20 cellular contexts compared by ENCODE assay signal in the genomic region with DNA sequence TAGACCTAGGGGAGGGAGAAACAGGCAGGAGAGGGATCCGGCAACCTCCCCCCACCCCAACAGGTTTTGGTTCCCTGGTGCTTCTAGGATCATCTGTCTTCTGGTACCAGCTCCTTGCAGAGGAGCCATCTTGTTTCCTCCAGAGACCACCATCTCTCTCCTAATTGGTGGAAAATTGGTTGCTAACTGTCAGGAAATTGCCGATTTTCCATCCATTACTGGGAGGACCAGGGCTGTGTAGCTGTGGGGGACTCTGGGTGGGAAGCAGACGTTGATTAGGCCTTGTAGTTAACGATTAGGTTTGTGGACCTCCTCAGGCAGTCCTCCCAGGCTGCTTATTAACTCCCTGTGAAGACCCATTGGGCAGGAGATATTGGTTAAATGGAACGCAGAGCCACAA.
DNase-seq lines count a peak whose midpoint lies in the region; ATAC-seq, FAIRE-seq and TF ChIP-seq lines count a peak whose summit lies in the region.
"Had no signal": no experiment of that assay in that cellular context is flagged by ENCODE, and none has a peak within 500 bp of the region (broad histone marks: within the 10 kb centered on the region; RNA-seq: fewer than 3 reads in every experiment).

No MANE protein-coding gene starts in this region.

- peak overlapping the region; percentile 9 to 27 for H3K27ac ChIP-seq in kidney (ENCODE audit: low read depth in 2 of 2, low read length in 2 of 2)
- no peak overlapping the region for H3K27ac ChIP-seq in neural cell (ENCODE audit: low read length)
- no peak overlapping the region for H3K27ac ChIP-seq in thyroid gland
- H3K27ac ChIP-seq: BLaER1, C4-2B had no signal

- TF ChIP-seq POLR2A in thyroid gland (IDR thresholded peaks at IDR 0.05): no peak

- H3K9me2 ChIP-seq in neural cell (ENCODE audit: insufficient read depth, low read length): no peaks in the 10 kb centered on the region

- no peaks in the 10 kb centered on the region for H3K36me3 ChIP-seq in kidney (ENCODE audit: control insufficient read depth in 1 of 2, insufficient read depth in 2 of 2, low read length in 2 of 2)
- no peaks in the 10 kb centered on the region for H3K36me3 ChIP-seq in neural cell (ENCODE audit: insufficient read depth, low read length)
- no peaks in the 10 kb centered on the region for H3K36me3 ChIP-seq in thyroid gland
- H3K36me3 ChIP-seq: BLaER1 had no signal

- no peak overlapping the region for H2AFZ ChIP-seq in neural cell (ENCODE audit: low read depth, low read length)
- H2AFZ ChIP-seq: GM23338 had no signal

- 77 to 81% methylated on average over 5 of the region's 5 CpGs for WGBS in thyroid gland, 2 donors

- TF ChIP-seq RAD21 in neural cell (conservative IDR thresholded peaks at IDR 0.05): no peak

- H3K4me2 ChIP-seq in neural cell (ENCODE audit: low read length): no peak overlapping the region
- H3K4me2 ChIP-seq: BLaER1, GM23338 had no signal

- H3K27me3 ChIP-seq in neural cell (ENCODE audit: insufficient read depth, low read depth, low read length): no peaks in the 10 kb centered on the region
- H3K27me3 ChIP-seq in thyroid gland: no peaks in the 10 kb centered on the region
- H3K27me3 ChIP-seq: BLaER1 had no signal

- FAIRE-seq in kidney (lab: Jason Lieb, UNC): no peak
- FAIRE-seq: GM12891, GM18507 had no signal

- H4K20me1 ChIP-seq in neural cell (ENCODE audit: insufficient read depth): no peaks in the 10 kb centered on the region
- H4K20me1 ChIP-seq: BLaER1 had no signal

- TF ChIP-seq EP300 in neural cell (conservative IDR thresholded peaks at IDR 0.05; ENCODE audit: poor library complexity, severe bottlenecking): no peak

- no peaks in the 10 kb centered on the region for H3F3A ChIP-seq in neural cell (ENCODE audit: insufficient read depth, low read length, poor library complexity, severe bottlenecking)

- H3K4me1 ChIP-seq in kidney (ENCODE audit: control insufficient read depth in 1 of 2, insufficient read depth in 1 of 2, low read depth in 1 of 2, low read length in 2 of 2) (peaks cover 35 to 62% of the 10 kb centered on the region in 2 donors), thyroid gland (peaks cover 4% of the 10 kb centered on the region in 2 donors)

- no peak overlapping the region for H3K4me3 ChIP-seq in kidney (ENCODE audit: low read length in 2 of 2)
- H3K4me3 ChIP-seq in neural cell (ENCODE audit: low read length): no peak overlapping the region
- H3K4me3 ChIP-seq in thyroid gland (replicated peaks in 1 of 3): no peak overlapping the region
- H3K4me3 ChIP-seq: BLaER1, GM23338 had no signal

- no peak for TF ChIP-seq CTCF in kidney (IDR thresholded peaks at IDR 0.05; ENCODE audit: borderline replicate concordance, extremely low read depth, insufficient read depth)
- TF ChIP-seq CTCF in neural cell (IDR thresholded peaks at IDR 0.05; ENCODE audit: poor library complexity, severe bottlenecking): no peak
- no peak for TF ChIP-seq CTCF in thyroid gland (IDR thresholded peaks at IDR 0.05)

- DNase-seq in NCI-H69 (lab: John Stamatoyannopoulos, UW) (peak; percentile 4), kidney (no peak), RKO (ENCODE audit: low spot score) (no peak), thyroid gland (no peak)
- DNase-seq: Caco-2; CD4-positive, CD25-positive, alpha-beta regulatory T cell; CD8-positive, alpha-beta T cell; DMS 273 treated with DMSO at 0.1 percent for 48 hours; DMS79; EL; GDM1; H9 had no signal

- intact Hi-C loops in kidney (cut with DNase I) (no loop called here), thyroid gland (cut with DNase I) (no loop called here)

- ATAC-seq in HG03159 (IDR thresholded peaks at IDR 0.05; ENCODE audit: unreplicated experiment): no peak
- ATAC-seq: CD8-positive, alpha-beta T cell; GM23338; HCT116 had no signal

- no peaks in the 10 kb centered on the region for H3K79me2 ChIP-seq in neural cell (replicated peaks; ENCODE audit: insufficient read depth, low read length)

- H3K9me3 ChIP-seq in kidney (ENCODE audit: control insufficient read depth in 1 of 2, low read length in 2 of 2) (no peaks in the 10 kb centered on the region), neural cell (ENCODE audit: low read length) (no peaks in the 10 kb centered on the region), thyroid gland (no peaks in the 10 kb centered on the region)
- H3K9me3 ChIP-seq: BLaER1, Caco-2 had no signal

- H3K9ac ChIP-seq in kidney (ENCODE audit: low read length in 2 of 2) (no peak overlapping the region), neural cell (ENCODE audit: low read length) (no peak overlapping the region)
- H3K9ac ChIP-seq: BLaER1 had no signal

TF ChIP-seq in neural cell, 6 proteins besides CTCF, POLR2A, EP300 and RAD21:
- TF ChIP-seq SMC3 (conservative IDR thresholded peaks at IDR 0.05; ENCODE audit: poor library complexity): no peak
- TF ChIP-seq, protein P1, sequence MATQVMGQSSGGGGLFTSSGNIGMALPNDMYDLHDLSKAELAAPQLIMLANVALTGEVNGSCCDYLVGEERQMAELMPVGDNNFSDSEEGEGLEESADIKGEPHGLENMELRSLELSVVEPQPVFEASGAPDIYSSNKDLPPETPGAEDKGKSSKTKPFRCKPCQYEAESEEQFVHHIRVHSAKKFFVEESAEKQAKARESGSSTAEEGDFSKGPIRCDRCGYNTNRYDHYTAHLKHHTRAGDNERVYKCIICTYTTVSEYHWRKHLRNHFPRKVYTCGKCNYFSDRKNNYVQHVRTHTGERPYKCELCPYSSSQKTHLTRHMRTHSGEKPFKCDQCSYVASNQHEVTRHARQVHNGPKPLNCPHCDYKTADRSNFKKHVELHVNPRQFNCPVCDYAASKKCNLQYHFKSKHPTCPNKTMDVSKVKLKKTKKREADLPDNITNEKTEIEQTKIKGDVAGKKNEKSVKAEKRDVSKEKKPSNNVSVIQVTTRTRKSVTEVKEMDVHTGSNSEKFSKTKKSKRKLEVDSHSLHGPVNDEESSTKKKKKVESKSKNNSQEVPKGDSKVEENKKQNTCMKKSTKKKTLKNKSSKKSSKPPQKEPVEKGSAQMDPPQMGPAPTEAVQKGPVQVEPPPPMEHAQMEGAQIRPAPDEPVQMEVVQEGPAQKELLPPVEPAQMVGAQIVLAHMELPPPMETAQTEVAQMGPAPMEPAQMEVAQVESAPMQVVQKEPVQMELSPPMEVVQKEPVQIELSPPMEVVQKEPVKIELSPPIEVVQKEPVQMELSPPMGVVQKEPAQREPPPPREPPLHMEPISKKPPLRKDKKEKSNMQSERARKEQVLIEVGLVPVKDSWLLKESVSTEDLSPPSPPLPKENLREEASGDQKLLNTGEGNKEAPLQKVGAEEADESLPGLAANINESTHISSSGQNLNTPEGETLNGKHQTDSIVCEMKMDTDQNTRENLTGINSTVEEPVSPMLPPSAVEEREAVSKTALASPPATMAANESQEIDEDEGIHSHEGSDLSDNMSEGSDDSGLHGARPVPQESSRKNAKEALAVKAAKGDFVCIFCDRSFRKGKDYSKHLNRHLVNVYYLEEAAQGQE (IDR thresholded peaks at IDR 0.05; ENCODE audit: borderline replicate concordance): peak; percentile 87

Comparison
In these comparisons a context has a peak if more than half of its experiments do, and no peak if none do; other contexts are left out.
1. H3K27ac ChIP-seq: peak in kidney (2 of 2); none in neural cell (single experiment) and thyroid gland (0 of 3).